ENCODE assay signal across 1 cellular context in genomic region chr13:69524459-69525155, GRCh38.
TF ChIP-seq lines count a peak whose summit lies in the region.

No MANE protein-coding gene starts in this region.

TF ChIP-seq in K562, 482 proteins besides CTCF, POLR2A, EP300 and RAD21 (continued from another document):
- TF ChIP-seq, protein P1, sequence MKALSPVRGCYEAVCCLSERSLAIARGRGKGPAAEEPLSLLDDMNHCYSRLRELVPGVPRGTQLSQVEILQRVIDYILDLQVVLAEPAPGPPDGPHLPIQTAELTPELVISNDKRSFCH (CRISPR knock-in tag; IDR thresholded peaks at IDR 0.05): no peak
- TF ChIP-seq, protein P1 (tag; IDR thresholded peaks at IDR 0.05): no peak
- TF ChIP-seq BRCA1 (IDR thresholded peaks at IDR 0.05) (no peak), BRCA1 (CRISPR knock-in tag; IDR thresholded peaks at IDR 0.05) (no peak), HLTF (IDR thresholded peaks at IDR 0.05) (no peak)
